8 cellular contexts compared by ENCODE assay signal in genomic region chr11:61814958-61815789, GRCh38. TPM values are rescaled to one million over a fixed set of nuclear protein-coding genes. Genes with fewer than 3 reads are reported as not detected.
DNase-seq lines count a peak whose midpoint lies in the region; ATAC-seq and TF ChIP-seq lines count a peak whose summit lies in the region.

No MANE protein-coding gene starts in this region.

- peak overlapping the region; percentile 90 for H4K8ac ChIP-seq in trophoblast cell (ENCODE audit: low read depth, low read length)

- H2AFZ ChIP-seq in trophoblast cell (ENCODE audit: insufficient read depth, low read length, poor library complexity): peak overlapping the region; percentile 70

- DNase-seq in GF-D8 (lab: John Stamatoyannopoulos, UW): peak; percentile 72
- DNase-seq in H4 (ENCODE audit: low spot score): peak; percentile 78
- DNase-seq in LoVo (ENCODE audit: low spot score): peak; percentile 96
- DNase-seq in SHP77 (lab: John Stamatoyannopoulos, UW): peak; percentile 94 to 96
- peak; percentile 80 for DNase-seq in astrocyte of the cerebellum (ENCODE audit: low read depth)
- DNase-seq in left ventricle myocardium superior: peak; percentile 98
- DNase-seq in trophoblast cell: peak; percentile 99 to 100
- DNase-seq in stimulated activated naive CD4-positive, alpha-beta T cell treated with Interleukin-2 at 50 U/mL for 16 hours (lab: John Stamatoyannopoulos, UW): no peak

- H3K9me3 ChIP-seq in trophoblast cell (ENCODE audit: insufficient read depth, low read depth, low read length): no peaks in the 10 kb centered on the region

- peak; percentile 94 for ATAC-seq in left ventricle myocardium superior

- peak overlapping the region; percentile 93 for H3K14ac ChIP-seq in trophoblast cell (ENCODE audit: low read length)

- peak overlapping the region; percentile 91 for H2BK120ac ChIP-seq in trophoblast cell (ENCODE audit: insufficient read depth, low read length, poor library complexity)

- H3K4ac ChIP-seq in trophoblast cell (ENCODE audit: low read depth, low read length): peak overlapping the region; percentile 73

- peak overlapping the region; percentile 85 for H3K18ac ChIP-seq in trophoblast cell (ENCODE audit: low read length)

- H2BK5ac ChIP-seq in trophoblast cell (ENCODE audit: low read depth, low read length, poor library complexity): peak overlapping the region; percentile 87

- no CpG with 5 or more reads among the region's 66 CpGs for WGBS in trophoblast cell (ENCODE audit: extremely low coverage, insufficient coverage, insufficient read length)

- peak overlapping the region; percentile 96 for H4K91ac ChIP-seq in trophoblast cell (ENCODE audit: low read depth, low read length)

- H3K4me3 ChIP-seq in astrocyte of the cerebellum (ENCODE audit: low read depth, low read length): peak overlapping the region; percentile 72
- peak overlapping the region; percentile 86 for H3K4me3 ChIP-seq in trophoblast cell (ENCODE audit: low read depth, low read length)

- peaks cover 0 to 8% of the 10 kb centered on the region in 2 experiments for H3K4me1 ChIP-seq in trophoblast cell (ENCODE audit: control insufficient read depth in 1 of 2, insufficient read depth in 2 of 2, low read length in 2 of 2)

- peaks cover 34 to 38% of the 10 kb centered on the region in 2 experiments for H3K36me3 ChIP-seq in trophoblast cell (ENCODE audit: control insufficient read depth in 1 of 2, insufficient read depth in 2 of 2, low read length in 2 of 2)

- peak overlapping the region; percentile 26 for H2BK12ac ChIP-seq in trophoblast cell (ENCODE audit: low read length)

- peaks cover 26% of the 10 kb centered on the region for H3K79me1 ChIP-seq in trophoblast cell (ENCODE audit: low read length)

- intact Hi-C loops in left ventricle myocardium superior (cut with micrococcal nuclease): no loop called here

- H3K4me2 ChIP-seq in trophoblast cell (ENCODE audit: low read length): peak overlapping the region; percentile 82

- peak overlapping the region; percentile 71 for H2AK5ac ChIP-seq in trophoblast cell (ENCODE audit: low read length)

- H3K27me3 ChIP-seq in trophoblast cell (ENCODE audit: insufficient read depth, low read length): no peaks in the 10 kb centered on the region

- H4K12ac ChIP-seq in trophoblast cell (ENCODE audit: low read depth, low read length): peak overlapping the region; percentile 55

- peak overlapping the region; percentile 83 for H3K9ac ChIP-seq in trophoblast cell (ENCODE audit: low read length)

- TF ChIP-seq CTCF in astrocyte of the cerebellum (IDR thresholded peaks at IDR 0.05; ENCODE audit: low read depth, low read length, missing control alignments): no peak

- H3K79me2 ChIP-seq in trophoblast cell (ENCODE audit: control insufficient read depth, insufficient read depth, low read length, poor library complexity): peaks cover 11% of the 10 kb centered on the region

- H3K27ac ChIP-seq in trophoblast cell (ENCODE audit: low read depth, low read length): peak overlapping the region; percentile 88

- in situ Hi-C loops in astrocyte of the cerebellum (cut with HindIII; ENCODE audit: low sequenced_read_pairs): loop anchor here (10.0 kb wide), 2 partner anchors 110 to 290 kb away; no protein-coding TSS in a partner anchor

- H3K23ac ChIP-seq in trophoblast cell (ENCODE audit: low read length): no peak overlapping the region

RNA-seq across cellular contexts. Expression of gene FADS1, which starts 1.6 kb away (rescaled TPM):
- 63.2 and 68.0 TPM in 2 replicates for total RNA-seq in H4 (2014; rRNA removed; shearing (Covaris generic))
- total RNA-seq in left ventricle myocardium superior: 26.3 TPM
- polyA plus RNA-seq in trophoblast cell (2013): 83.8 and 84.0 TPM in 2 replicates

RNA-seq across cellular contexts. Expression of gene FADS2, which starts 12.9 kb away (rescaled TPM):
- total RNA-seq in H4 (2014; rRNA removed; shearing (Covaris generic)): 44.2 and 54.8 TPM in 2 replicates
- 24.7 TPM for total RNA-seq in left ventricle myocardium superior
- 538 and 565 TPM in 2 replicates for polyA plus RNA-seq in trophoblast cell (2013)

RNA-seq across cellular contexts. Expression of gene FEN1, which starts 22.5 kb away (rescaled TPM):
- total RNA-seq in H4 (2014; rRNA removed; shearing (Covaris generic)): 104 and 118 TPM in 2 replicates
- 6.4 TPM for total RNA-seq in left ventricle myocardium superior
- 53.9 and 58.2 TPM in 2 replicates for polyA plus RNA-seq in trophoblast cell (2013)

RNA-seq across cellular contexts. Expression of gene TMEM258, which starts 22.8 kb away (rescaled TPM):
- total RNA-seq in H4 (2014; rRNA removed; shearing (Covaris generic)): 133 and 142 TPM in 2 replicates
- total RNA-seq in left ventricle myocardium superior: 130 TPM
- polyA plus RNA-seq in trophoblast cell (2013): 246 and 256 TPM in 2 replicates

Comparison
In these comparisons a context has a peak if more than half of its experiments do, and no peak if none do; other contexts are left out.
1. RNA of gene FEN1, which starts 22.5 kb away (total RNA-seq): 104 to 118 TPM in H4; 6.4 TPM in left ventricle myocardium superior (single experiment); every median in the first group is over 10 times any median in the second.